In genomic region chr16:50173318-50173717, GRCh38 we compare ENCODE assay signal across 22 cellular contexts.
"Had no signal": no experiment of that assay in that cellular context is flagged by ENCODE, and none has a peak within 500 bp of the region (broad histone marks: within the 10 kb centered on the region; RNA-seq: fewer than 3 reads in every experiment).

No MANE protein-coding gene starts in this region.

- H3K36me3 Mint-ChIP-seq: activated CD4-positive, alpha-beta memory T cell treated with anti-CD3 and anti-CD28 coated beads for 36 hours; immature natural killer cell had no signal

- H3K27me3 Mint-ChIP-seq: activated B cell treated with CpG ODN at 0.5 μM for 24 hours; activated CD4-positive, alpha-beta memory T cell treated with anti-CD3 and anti-CD28 coated beads for 36 hours; activated naive CD4-positive, alpha-beta T cell treated with anti-CD3 and anti-CD28 coated beads, Interleukin-2, amount 10 ng/mL, durations not matched to agents 7 days and 5 days; dendritic cell treated with granulocyte-macrophage colony-stimulating factor and Interleukin-4, amounts not matched to agents 40 ng/mL and 50 ng/mL, for 4 days; naive thymus-derived CD4-positive, alpha-beta T cell; progenitor cell of endocrine pancreas; type B pancreatic cell had no signal

- ATAC-seq: foreskin keratinocyte; left lobe of liver; naive thymus-derived CD4-positive, alpha-beta T cell had no signal

- H3K9me3 Mint-ChIP-seq: activated B cell treated with CpG ODN at 0.5 μM for 24 hours; activated CD4-positive, alpha-beta memory T cell treated with anti-CD3 and anti-CD28 coated beads for 36 hours; activated naive CD4-positive, alpha-beta T cell treated with anti-CD3 and anti-CD28 coated beads, Interleukin-2, amount 10 ng/mL, durations not matched to agents 7 days and 5 days; dendritic cell treated with granulocyte-macrophage colony-stimulating factor and Interleukin-4, amounts not matched to agents 40 ng/mL and 50 ng/mL, for 4 days; immature natural killer cell; naive thymus-derived CD4-positive, alpha-beta T cell; T-helper 2 cell treated with Interferon-gamma antibody and Interleukin-4, amounts not matched to agents 5 μg/mL and 100 μg/mL, for 36 hours; type B pancreatic cell had no signal

- DNase-seq: activated B cell treated with CpG ODN at 0.5 μM for 24 hours; activated CD4-positive, alpha-beta memory T cell treated with anti-CD3 and anti-CD28 coated beads for 36 hours; activated CD4-positive, alpha-beta T cell treated with anti-CD3 and anti-CD28 coated beads for 4 hours; activated naive CD4-positive, alpha-beta T cell treated with anti-CD3 and anti-CD28 coated beads, Interleukin-2, amount 10 ng/mL, durations not matched to agents 7 days and 5 days; activated T-cell treated with anti-CD3 and anti-CD28 coated beads for 4 hours; brain microvascular endothelial cell; caudate nucleus; effector CD4-positive, alpha-beta T cell; immature natural killer cell; lower lobe of right lung; naive thymus-derived CD4-positive, alpha-beta T cell; retina; sigmoid colon; stimulated activated CD4-positive, alpha-beta T cell treated with anti-CD3 and anti-CD28 coated beads, Interleukin-2, amount 100 ng/mL, for 48 hours; stimulated activated CD8-positive, alpha-beta memory T cell treated with anti-CD3 and anti-CD28 coated beads, Interleukin-4, amount 100 ng/mL, for 48 hours; stimulated activated naive CD4-positive, alpha-beta T cell had no signal

- H3K4me3 Mint-ChIP-seq: activated B cell treated with CpG ODN at 0.5 μM for 24 hours; activated CD4-positive, alpha-beta memory T cell treated with anti-CD3 and anti-CD28 coated beads for 36 hours; activated naive CD4-positive, alpha-beta T cell treated with anti-CD3 and anti-CD28 coated beads, Interleukin-2, amount 10 ng/mL, durations not matched to agents 7 days and 5 days; dendritic cell treated with granulocyte-macrophage colony-stimulating factor and Interleukin-4, amounts not matched to agents 40 ng/mL and 50 ng/mL, for 4 days; immature natural killer cell; T-helper 2 cell treated with Interferon-gamma antibody and Interleukin-4, amounts not matched to agents 5 μg/mL and 100 μg/mL, for 36 hours; type B pancreatic cell had no signal

- H3K27ac Mint-ChIP-seq: activated B cell treated with CpG ODN at 0.5 μM for 24 hours; activated CD4-positive, alpha-beta memory T cell treated with anti-CD3 and anti-CD28 coated beads for 36 hours; dendritic cell treated with granulocyte-macrophage colony-stimulating factor and Interleukin-4, amounts not matched to agents 40 ng/mL and 50 ng/mL, for 4 days; progenitor cell of endocrine pancreas; T-helper 2 cell treated with Interferon-gamma antibody and Interleukin-4, amounts not matched to agents 5 μg/mL and 100 μg/mL, for 36 hours; type B pancreatic cell had no signal
